In the genomic region with DNA sequence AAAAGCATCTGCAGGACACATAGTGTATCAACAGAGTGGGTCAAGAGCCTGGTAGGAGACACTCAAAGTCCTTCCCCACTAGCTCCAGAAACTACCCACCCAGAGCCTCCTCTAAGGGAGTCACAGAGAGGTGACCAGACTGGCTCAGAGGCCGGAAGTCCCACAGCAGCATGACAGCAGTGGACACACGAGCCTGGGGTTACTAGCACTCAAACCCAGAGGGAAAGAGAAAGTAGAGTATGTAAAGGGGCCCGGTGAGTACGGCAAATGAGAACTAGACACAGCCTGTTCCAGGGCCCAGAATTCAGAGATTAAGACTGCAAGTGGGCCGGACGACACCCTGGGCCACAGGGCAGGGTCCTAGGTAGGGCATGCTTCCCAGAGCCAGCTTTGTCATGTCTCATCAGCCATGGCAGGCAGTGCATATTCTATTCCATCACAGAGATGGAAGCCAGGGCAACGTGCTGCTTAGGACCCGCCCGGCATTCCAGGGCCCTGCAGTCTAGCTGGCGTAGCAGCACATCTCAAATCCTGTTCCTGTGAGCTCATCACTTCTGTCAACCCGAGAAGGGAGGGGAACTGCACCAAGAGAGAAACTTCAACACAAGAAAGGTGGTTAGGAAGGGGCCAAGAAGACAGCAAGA, we compare ENCODE assay signal across 10 cellular contexts. TPM values are rescaled to one million over a fixed set of nuclear protein-coding genes. Genes with fewer than 3 reads are reported as not detected.
DNase-seq lines count a peak whose midpoint lies in the region; TF ChIP-seq lines count a peak whose summit lies in the region.
"Had no signal": no experiment of that assay in that cellular context is flagged by ENCODE, and none has a peak within 500 bp of the region (broad histone marks: within the 10 kb centered on the region; RNA-seq: fewer than 3 reads in every experiment).

No MANE protein-coding gene starts in this region.

- H3K36me3 ChIP-seq in suprapubic skin: peaks cover 14% of the 10 kb centered on the region

- 26% methylated on average over 10 of the region's 11 CpGs for WGBS in suprapubic skin

- peaks cover 45% of the 10 kb centered on the region for H3K4me1 Mint-ChIP-seq in MCF 10A (ENCODE audit: insufficient read depth, unreplicated experiment)

- H3K4me3 ChIP-seq in HL-60 (replicated peaks; ENCODE audit: insufficient read depth, low read length) (no peak overlapping the region), suprapubic skin (peak overlapping the region; percentile 6)

- H3K36me3 Mint-ChIP-seq in MCF 10A (ENCODE audit: insufficient read depth, unreplicated experiment): peaks cover 18% of the 10 kb centered on the region

- no peak for TF ChIP-seq EP300 in suprapubic skin (IDR thresholded peaks at IDR 0.05)

- H3K4me3 Mint-ChIP-seq in MCF 10A (ENCODE audit: unreplicated experiment): no peak overlapping the region

- peaks cover 68% of the 10 kb centered on the region for H3K4me1 ChIP-seq in suprapubic skin

- no peaks in the 10 kb centered on the region for H3K9me3 Mint-ChIP-seq in MCF 10A (ENCODE audit: unreplicated experiment)

- no peaks in the 10 kb centered on the region for H3K9me3 ChIP-seq in suprapubic skin

- no TSS peak for BruUV-seq in MCF 10A (replicated peaks; lab: Mats Ljungman, UMichigan)

- intact Hi-C loops in MCF 10A (cut with micrococcal nuclease): no loop called here

- H3K27ac Mint-ChIP-seq in MCF 10A (ENCODE audit: low read depth, unreplicated experiment): peak overlapping the region; percentile 66

- TF ChIP-seq POLR2A in suprapubic skin (IDR thresholded peaks at IDR 0.05): no peak

- H3K27me3 Mint-ChIP-seq in MCF 10A (ENCODE audit: insufficient read depth, unreplicated experiment): no peaks in the 10 kb centered on the region

- TF ChIP-seq CTCF in HL-60 (IDR thresholded peaks at IDR 0.05; ENCODE audit: insufficient read depth, low read length): no peak
- TF ChIP-seq CTCF in MCF 10A (IDR thresholded peaks at IDR 0.05; ENCODE audit: unreplicated experiment): no peak
- TF ChIP-seq CTCF in suprapubic skin (IDR thresholded peaks at IDR 0.05): no peak

- POLR2A ChIA-PET in MCF 10A (lab: Yijun Ruan, JAX): interaction anchor here (0.6 to 2.1 kb wide), 4 partner anchors 12 to 25 kb away, joined by 4 to 6 read pairs (median 6); partner anchors contain the start of gene GAPDH

- H3K27ac ChIP-seq in HL-60 (replicated peaks) (peak overlapping the region; percentile 87), suprapubic skin (peak overlapping the region; percentile 78)

- CTCF ChIA-PET in MCF 10A (lab: Yijun Ruan, JAX): interaction anchor here (0.7 to 6.7 kb wide), 9 partner anchors 9 to 128 kb away, joined by 3 to 58 read pairs (median 4); partner anchors contain the start of gene GAPDH

- no peaks in the 10 kb centered on the region for H3K27me3 ChIP-seq in HL-60 (ENCODE audit: insufficient read depth, poor library complexity, severe bottlenecking)
- no peaks in the 10 kb centered on the region for H3K27me3 ChIP-seq in suprapubic skin

- no peak for DNase-seq in HL-60 (ENCODE audit: low read depth in 1 of 2, low spot score in 1 of 2)
- DNase-seq in MCF 10A (ENCODE audit: unreplicated experiment): no peak
- DNase-seq in islet precursor cell: peak; percentile 83
- no peak for DNase-seq in suprapubic skin (ENCODE audit: low spot score in 2 of 2)
- no peak for DNase-seq in medulla oblongata (ENCODE audit: extremely low spot score)
- DNase-seq in CD1c-positive myeloid dendritic cell (ENCODE audit: extremely low spot score): no peak
- DNase-seq in NCI-H146 treated with DMSO at 0.1 percent for 48 hours (lab: John Stamatoyannopoulos, UW; ENCODE audit: unreplicated experiment): no peak
- DNase-seq in NCI-H345 (lab: John Stamatoyannopoulos, UW): no peak
- DNase-seq: activated T-cell treated with anti-CD3 and anti-CD28 coated beads, Interleukin-2, amount 50 U/mL, for 1 hour; NK-92 treated with Interleukin-12 subunit alpha and Interleukin-12 subunit beta, amount 100 ng/mL, for 24 hours had no signal

RNA-seq across cellular contexts. Expression of gene IFFO1, which starts 4.2 kb away (rescaled TPM):
- 0.49 and 1.1 TPM in 2 replicates for total RNA-seq in MCF 10A (2022)
- total RNA-seq in suprapubic skin: 1 to 10 TPM; 1.9 to 5.8 (median 4.3) TPM

RNA-seq across cellular contexts. Expression of gene NOP2, which starts 16.5 kb away (rescaled TPM):
- 97.1 and 108 TPM in 2 replicates for total RNA-seq in MCF 10A (2022)
- total RNA-seq in suprapubic skin: 10 to 100 TPM; 34.6 to 62.2 (median 42.3) TPM

RNA-seq across cellular contexts. Expression of gene GAPDH, which starts 17.3 kb away (rescaled TPM):
- 2,995 and 4,097 TPM in 2 replicates for total RNA-seq in MCF 10A (2022)
- 1,000 to 10,000 TPM; 1,442 to 2,828 (median 1,967) TPM for total RNA-seq in suprapubic skin

RNA-seq across cellular contexts. Expression of gene CHD4, which starts 55.6 kb away (rescaled TPM):
- total RNA-seq in MCF 10A (2022) (135 and 151 TPM in 2 replicates), suprapubic skin (100 to 1,000 TPM; 191 to 258 (median 206) TPM)

RNA-seq across cellular contexts. Expression of gene NCAPD2, which starts 57.7 kb away (rescaled TPM):
- total RNA-seq in MCF 10A (2022): 31.9 and 52.0 TPM in 2 replicates
- 10 to 100 TPM; 22.6 to 43.2 (median 31.0) TPM for total RNA-seq in suprapubic skin
